17 cellular contexts compared by ENCODE assay signal in genomic region chr3:35524851-35525250, GRCh38.
"Had no signal": no experiment of that assay in that cellular context is flagged by ENCODE, and none has a peak within 500 bp of the region (broad histone marks: within the 10 kb centered on the region; RNA-seq: fewer than 3 reads in every experiment).

No MANE protein-coding gene starts in this region.

- DNase-seq: activated CD4-positive, alpha-beta T cell treated with anti-CD3 and anti-CD28 coated beads, Interleukin-2, amount 50 U/mL, for 48 hours; activated CD4-positive, CD25-positive, alpha-beta regulatory T cell treated with anti-CD3 and anti-CD28 coated beads, Interleukin-2, amount 50 U/mL, for 72 hours; activated CD8-positive, alpha-beta memory T cell treated with anti-CD3 and anti-CD28 coated beads, Interleukin-2, amount 10 ng/mL, durations not matched to agents 7 days and 5 days; activated gamma-delta T cell treated with Interleukin-2 at 50 U/mL for 16 hours; activated naive CD8-positive, alpha-beta T cell treated with anti-CD3 and anti-CD28 coated beads, Interleukin-2, amount 10 ng/mL, durations not matched to agents 7 days and 5 days; activated T-cell treated with anti-CD3 and anti-CD28 coated beads, Interleukin-2, amount 50 U/mL, for 24 hours; anterior cingulate cortex; foreskin melanocyte; heart right ventricle; mammary epithelial cell; retina; small intestine; stomach; SW 1271 had no signal

- H3K4me1 Mint-ChIP-seq: activated CD8-positive, alpha-beta memory T cell treated with anti-CD3 and anti-CD28 coated beads, Interleukin-2, amount 10 ng/mL, durations not matched to agents 7 days and 5 days; activated naive CD8-positive, alpha-beta T cell treated with anti-CD3 and anti-CD28 coated beads, Interleukin-2, amount 10 ng/mL, durations not matched to agents 7 days and 5 days had no signal

- H3K4me1 ChIP-seq: heart right ventricle had no signal

- H3K27me3 Mint-ChIP-seq: activated CD8-positive, alpha-beta memory T cell treated with anti-CD3 and anti-CD28 coated beads, Interleukin-2, amount 10 ng/mL, durations not matched to agents 7 days and 5 days; activated naive CD8-positive, alpha-beta T cell treated with anti-CD3 and anti-CD28 coated beads, Interleukin-2, amount 10 ng/mL, durations not matched to agents 7 days and 5 days; activated T-cell treated with anti-CD3 and anti-CD28 coated beads, Interleukin-2, amount 50 U/mL, for 24 hours; natural killer cell treated with Interleukin-12 subunit alpha and Interleukin-12 subunit beta and Interleukin-15 and Interleukin-18, amount 100 ng/mL, for 72 hours had no signal

- ATAC-seq: activated CD8-positive, alpha-beta memory T cell treated with anti-CD3 and anti-CD28 coated beads, Interleukin-2, amount 10 ng/mL, durations not matched to agents 7 days and 5 days; heart right ventricle; natural killer cell treated with Interleukin-12 subunit alpha and Interleukin-12 subunit beta and Interleukin-15 and Interleukin-18, amount 100 ng/mL, for 72 hours had no signal

- H3K27me3 ChIP-seq: heart right ventricle, stomach had no signal

- H3K36me3 Mint-ChIP-seq: activated CD8-positive, alpha-beta memory T cell treated with anti-CD3 and anti-CD28 coated beads, Interleukin-2, amount 10 ng/mL, durations not matched to agents 7 days and 5 days; activated naive CD8-positive, alpha-beta T cell treated with anti-CD3 and anti-CD28 coated beads, Interleukin-2, amount 10 ng/mL, durations not matched to agents 7 days and 5 days; natural killer cell treated with Interleukin-12 subunit alpha and Interleukin-12 subunit beta and Interleukin-15 and Interleukin-18, amount 100 ng/mL, for 72 hours had no signal

- H3K9me3 ChIP-seq: stomach, thoracic aorta had no signal

- H3K36me3 ChIP-seq: heart right ventricle, stomach, thoracic aorta had no signal

- H3K27ac ChIP-seq: heart right ventricle, stomach, thoracic aorta had no signal

- H3K4me3 Mint-ChIP-seq: activated CD8-positive, alpha-beta memory T cell treated with anti-CD3 and anti-CD28 coated beads, Interleukin-2, amount 10 ng/mL, durations not matched to agents 7 days and 5 days; activated naive CD8-positive, alpha-beta T cell treated with anti-CD3 and anti-CD28 coated beads, Interleukin-2, amount 10 ng/mL, durations not matched to agents 7 days and 5 days; activated T-cell treated with anti-CD3 and anti-CD28 coated beads, Interleukin-2, amount 50 U/mL, for 24 hours; natural killer cell treated with Interleukin-12 subunit alpha and Interleukin-12 subunit beta and Interleukin-15 and Interleukin-18, amount 100 ng/mL, for 72 hours; T-helper 2 cell treated with Interferon-gamma antibody and Interleukin-4, amounts not matched to agents 5 μg/mL and 100 μg/mL, for 36 hours had no signal

- H3K4me3 ChIP-seq: heart right ventricle, stomach, thoracic aorta had no signal

- H3K27ac Mint-ChIP-seq: activated CD8-positive, alpha-beta memory T cell treated with anti-CD3 and anti-CD28 coated beads, Interleukin-2, amount 10 ng/mL, durations not matched to agents 7 days and 5 days; activated naive CD8-positive, alpha-beta T cell treated with anti-CD3 and anti-CD28 coated beads, Interleukin-2, amount 10 ng/mL, durations not matched to agents 7 days and 5 days; activated T-cell treated with anti-CD3 and anti-CD28 coated beads, Interleukin-2, amount 50 U/mL, for 24 hours; natural killer cell treated with Interleukin-12 subunit alpha and Interleukin-12 subunit beta and Interleukin-15 and Interleukin-18, amount 100 ng/mL, for 72 hours; T-helper 2 cell treated with Interferon-gamma antibody and Interleukin-4, amounts not matched to agents 5 μg/mL and 100 μg/mL, for 36 hours had no signal

- H3K9me3 Mint-ChIP-seq: activated naive CD8-positive, alpha-beta T cell treated with anti-CD3 and anti-CD28 coated beads, Interleukin-2, amount 10 ng/mL, durations not matched to agents 7 days and 5 days; activated T-cell treated with anti-CD3 and anti-CD28 coated beads, Interleukin-2, amount 50 U/mL, for 24 hours; T-helper 2 cell treated with Interferon-gamma antibody and Interleukin-4, amounts not matched to agents 5 μg/mL and 100 μg/mL, for 36 hours had no signal
